In the genomic region with DNA sequence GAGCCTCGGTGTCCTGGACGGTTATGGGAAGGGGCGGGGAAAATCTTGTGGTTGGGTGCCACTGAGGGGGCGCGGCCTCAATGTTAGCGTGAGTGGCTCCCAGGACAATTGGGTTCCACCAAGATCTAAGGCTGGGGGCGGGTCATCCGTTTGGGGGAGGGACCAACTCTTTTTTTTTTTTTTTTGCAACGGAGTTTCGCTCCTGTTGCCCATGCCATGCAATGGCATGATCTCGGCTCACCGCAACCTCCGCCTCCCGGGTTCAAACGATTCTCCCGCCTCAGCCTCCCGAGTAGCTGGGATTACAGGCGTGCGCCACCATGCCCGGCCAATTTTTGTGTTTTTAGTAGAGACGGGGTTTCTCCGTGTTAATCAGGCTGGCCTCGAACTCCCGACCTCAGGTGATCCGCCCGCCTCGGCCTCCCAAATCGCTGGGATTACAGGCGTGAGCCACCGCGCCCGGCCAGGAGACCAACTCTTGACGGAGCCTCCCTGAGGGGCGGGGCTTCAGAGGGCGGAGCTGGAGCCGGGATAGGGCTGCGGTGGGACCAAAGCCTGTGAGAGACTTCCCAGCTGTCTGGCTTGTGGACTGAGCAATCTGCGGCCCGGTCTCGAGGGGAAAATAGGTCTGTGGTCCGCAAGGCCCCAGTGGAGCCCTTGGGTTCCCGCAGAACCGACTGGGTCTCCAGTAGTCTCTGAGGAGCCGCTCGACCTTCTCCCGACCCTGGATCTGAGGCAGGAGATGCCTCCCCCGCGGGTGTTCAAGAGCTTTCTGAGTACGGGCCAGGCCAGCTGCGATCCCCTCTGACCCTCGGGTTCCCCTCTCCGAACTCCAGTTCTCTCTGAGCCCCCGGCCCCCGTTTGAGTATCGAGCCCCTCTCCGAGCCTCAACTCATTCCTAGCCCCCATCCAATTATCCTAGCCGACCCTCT, we compare ENCODE assay signal across 8 cellular contexts. TPM values are rescaled to one million over a fixed set of nuclear protein-coding genes. Genes with fewer than 3 reads are reported as not detected.
DNase-seq lines count a peak whose midpoint lies in the region; ATAC-seq and TF ChIP-seq lines count a peak whose summit lies in the region.

No MANE protein-coding gene starts in this region.

- no peaks in the 10 kb centered on the region for H3K9me3 ChIP-seq in NT2/D1 (ENCODE audit: insufficient read depth, low read length)
- no peaks in the 10 kb centered on the region for H3K9me3 ChIP-seq in transverse colon

- H3K4me1 Mint-ChIP-seq in activated T-helper 1 cell treated with anti-CD3 and anti-CD28 coated beads, Interleukin-12 subunit alpha, Interleukin-12 subunit beta, Interleukin-2, Interleukin-4 antibody, amounts not matched to agents 30 ng/mL and 10 ng/mL and 1 ng/mL, durations not matched to agents 14 hours and 24 hours and 36 hours (ENCODE audit: low read depth) = peaks cover 27% of the 10 kb centered on the region
- peaks cover 34 to 44% of the 10 kb centered on the region in 2 donors for H3K4me1 Mint-ChIP-seq in natural killer cell treated with Interleukin-12 subunit alpha and Interleukin-12 subunit beta and Interleukin-15 and Interleukin-18, amount 100 ng/mL, for 72 hours (ENCODE audit: low read depth in 2 of 2)

- intact Hi-C loops in activated T-helper 1 cell treated with anti-CD3 and anti-CD28 coated beads, Interleukin-12 subunit alpha, Interleukin-12 subunit beta, Interleukin-2, Interleukin-4 antibody, amounts not matched to agents 30 ng/mL and 10 ng/mL and 1 ng/mL, durations not matched to agents 14 hours and 24 hours and 36 hours (cut with micrococcal nuclease) = loop anchor here (1.0 to 5.0 kb wide), 10 partner anchors 15 to 851 kb away; partner anchors contain the start of genes CEP250, EIF6, NFS1 and RBM39
- intact Hi-C loops in transverse colon (cut with DNase I; ENCODE audit: low total_unique reads) = loop anchor here (2.0 kb wide), 1 partner anchor 48 kb away; the partner anchor contains the start of genes CPNE1 and RBM12

- H3K27me3 ChIP-seq in NT2/D1 (ENCODE audit: insufficient read depth, insufficient read length) (peaks cover 9% of the 10 kb centered on the region), transverse colon (no peaks in the 10 kb centered on the region)

- in situ Hi-C loops in transverse colon (cut with MboI; ENCODE audit: low pct_ligation_motif_present in 1 of 4, low pct_unique_long_range_greater_than_20kb in 1 of 4, low sequenced_read_pairs in 3 of 4) = no loop called here

- peak; percentile 41 for TF ChIP-seq POLR2A in transverse colon (IDR thresholded peaks at IDR 0.05)

- H3K4me3 ChIP-seq in NT2/D1 (ENCODE audit: insufficient read length, low read depth) (peak overlapping the region; percentile 71), fibroblast of villous mesenchyme (ENCODE audit: low read depth, low read length) (peak overlapping the region; percentile 64), transverse colon (peak overlapping the region; percentile 44 to 64 (median 50))

- H3K36me3 ChIP-seq in NT2/D1 (ENCODE audit: insufficient read depth, insufficient read length, low read length) = peaks cover 10% of the 10 kb centered on the region
- H3K36me3 ChIP-seq in transverse colon = no peaks in the 10 kb centered on the region

- TF ChIP-seq CTCF in fibroblast of villous mesenchyme (IDR thresholded peaks at IDR 0.05; ENCODE audit: insufficient read depth, low read depth, low read length) = no peak
- TF ChIP-seq CTCF in transverse colon (IDR thresholded peaks at IDR 0.05) = peak in 1 of 5 experiments; percentile 18

- H3K36me3 Mint-ChIP-seq in activated T-helper 1 cell treated with anti-CD3 and anti-CD28 coated beads, Interleukin-12 subunit alpha, Interleukin-12 subunit beta, Interleukin-2, Interleukin-4 antibody, amounts not matched to agents 30 ng/mL and 10 ng/mL and 1 ng/mL, durations not matched to agents 14 hours and 24 hours and 36 hours (ENCODE audit: low read depth) = peaks cover 3% of the 10 kb centered on the region
- no peaks in the 10 kb centered on the region for H3K36me3 Mint-ChIP-seq in natural killer cell treated with Interleukin-12 subunit alpha and Interleukin-12 subunit beta and Interleukin-15 and Interleukin-18, amount 100 ng/mL, for 72 hours

- H3K9ac ChIP-seq in NT2/D1 (ENCODE audit: insufficient read length, low read depth) = peak overlapping the region; percentile 79

- peak overlapping the region; percentile 89 for H3K27ac Mint-ChIP-seq in activated T-helper 1 cell treated with anti-CD3 and anti-CD28 coated beads, Interleukin-12 subunit alpha, Interleukin-12 subunit beta, Interleukin-2, Interleukin-4 antibody, amounts not matched to agents 30 ng/mL and 10 ng/mL and 1 ng/mL, durations not matched to agents 14 hours and 24 hours and 36 hours
- peak overlapping the region; percentile 92 to 93 for H3K27ac Mint-ChIP-seq in natural killer cell treated with Interleukin-12 subunit alpha and Interleukin-12 subunit beta and Interleukin-15 and Interleukin-18, amount 100 ng/mL, for 72 hours

- 0 to 3% methylated on average over 3 to 57 of the region's 57 CpGs for WGBS in transverse colon (ENCODE audit: low coverage in 1 of 2), 2 donors

- H3K4me1 ChIP-seq in NT2/D1 (ENCODE audit: insufficient read depth, insufficient read length) (peaks cover 5% of the 10 kb centered on the region), transverse colon (peaks cover 12 to 47% (median 37%) of the 10 kb centered on the region in 4 donors)

- H3K4me3 Mint-ChIP-seq in activated T-helper 1 cell treated with anti-CD3 and anti-CD28 coated beads, Interleukin-12 subunit alpha, Interleukin-12 subunit beta, Interleukin-2, Interleukin-4 antibody, amounts not matched to agents 30 ng/mL and 10 ng/mL and 1 ng/mL, durations not matched to agents 14 hours and 24 hours and 36 hours = peak overlapping the region; percentile 88
- H3K4me3 Mint-ChIP-seq in natural killer cell treated with Interleukin-12 subunit alpha and Interleukin-12 subunit beta and Interleukin-15 and Interleukin-18, amount 100 ng/mL, for 72 hours = peak overlapping the region; percentile 88

- peak overlapping the region; percentile 90 to 98 (median 96) for H3K27ac ChIP-seq in transverse colon

- ATAC-seq in HG03432 (IDR thresholded peaks at IDR 0.05; ENCODE audit: unreplicated experiment) (peak; percentile 27), HG03565 (IDR thresholded peaks at IDR 0.05; ENCODE audit: unreplicated experiment) (no peak)
- ATAC-seq in natural killer cell treated with Interleukin-12 subunit alpha and Interleukin-12 subunit beta and Interleukin-15 and Interleukin-18, amount 100 ng/mL, for 72 hours = no peak

- no peaks in the 10 kb centered on the region for H3K9me3 Mint-ChIP-seq in activated T-helper 1 cell treated with anti-CD3 and anti-CD28 coated beads, Interleukin-12 subunit alpha, Interleukin-12 subunit beta, Interleukin-2, Interleukin-4 antibody, amounts not matched to agents 30 ng/mL and 10 ng/mL and 1 ng/mL, durations not matched to agents 14 hours and 24 hours and 36 hours
- no peaks in the 10 kb centered on the region for H3K9me3 Mint-ChIP-seq in natural killer cell treated with Interleukin-12 subunit alpha and Interleukin-12 subunit beta and Interleukin-15 and Interleukin-18, amount 100 ng/mL, for 72 hours

- H3K27me3 Mint-ChIP-seq in activated T-helper 1 cell treated with anti-CD3 and anti-CD28 coated beads, Interleukin-12 subunit alpha, Interleukin-12 subunit beta, Interleukin-2, Interleukin-4 antibody, amounts not matched to agents 30 ng/mL and 10 ng/mL and 1 ng/mL, durations not matched to agents 14 hours and 24 hours and 36 hours (ENCODE audit: insufficient read depth) = no peaks in the 10 kb centered on the region
- H3K27me3 Mint-ChIP-seq in natural killer cell treated with Interleukin-12 subunit alpha and Interleukin-12 subunit beta and Interleukin-15 and Interleukin-18, amount 100 ng/mL, for 72 hours = no peaks in the 10 kb centered on the region

- DNase-seq in EL (peak; percentile 100), NT2/D1 (ENCODE audit: low read depth, low spot score) (peak; percentile 68), fibroblast of villous mesenchyme (ENCODE audit: low read depth) (peak; percentile 91), transverse colon (peak; percentile 93)
- DNase-seq in activated T-helper 1 cell treated with anti-CD3 and anti-CD28 coated beads, Interleukin-12 subunit alpha, Interleukin-12 subunit beta, Interleukin-2, Interleukin-4 antibody, amounts not matched to agents 30 ng/mL and 10 ng/mL and 1 ng/mL, durations not matched to agents 14 hours and 24 hours and 36 hours (ENCODE audit: low spot score) = peak; percentile 97
- peak; percentile 81 for DNase-seq in natural killer cell treated with Interleukin-12 subunit alpha and Interleukin-12 subunit beta and Interleukin-15 and Interleukin-18, amount 100 ng/mL, for 72 hours (ENCODE audit: low spot score)

- TF ChIP-seq EP300 in transverse colon (IDR thresholded peaks at IDR 0.05; ENCODE audit: low read depth) = no peak

RNA-seq across cellular contexts. Expression of gene SPAG4, which starts 1.1 kb away (rescaled TPM):
- 3.6 and 5.1 TPM in 2 replicates for total RNA-seq in activated T-helper 1 cell treated with anti-CD3 and anti-CD28 coated beads, Interleukin-12 subunit alpha, Interleukin-12 subunit beta, Interleukin-2, Interleukin-4 antibody, amounts not matched to agents 30 ng/mL and 10 ng/mL and 1 ng/mL, durations not matched to agents 14 hours and 24 hours and 36 hours
- 5.6 and 8.1 TPM in 2 replicates for total RNA-seq in fibroblast of villous mesenchyme
- total RNA-seq in natural killer cell treated with Interleukin-12 subunit alpha and Interleukin-12 subunit beta and Interleukin-15 and Interleukin-18, amount 100 ng/mL, for 72 hours = 1 to 10 TPM; 5.9 to 6.3 TPM
- total RNA-seq in transverse colon = 10 to 100 TPM in 1 of 4 donors, 1 to 10 TPM in 1, not detected in 2; 3.3 to 17.5 TPM

RNA-seq across cellular contexts. Expression of gene CPNE1, which starts 48.0 kb away (rescaled TPM):
- 304 and 308 TPM in 2 replicates for total RNA-seq in activated T-helper 1 cell treated with anti-CD3 and anti-CD28 coated beads, Interleukin-12 subunit alpha, Interleukin-12 subunit beta, Interleukin-2, Interleukin-4 antibody, amounts not matched to agents 30 ng/mL and 10 ng/mL and 1 ng/mL, durations not matched to agents 14 hours and 24 hours and 36 hours
- total RNA-seq in fibroblast of villous mesenchyme (92.0 and 143 TPM in 2 replicates), transverse colon (100 to 1,000 TPM in 3 of 4 donors, 10 to 100 TPM in 1; 67.7 to 225 (median 132) TPM)
- 100 to 1,000 TPM; 266 to 324 TPM for total RNA-seq in natural killer cell treated with Interleukin-12 subunit alpha and Interleukin-12 subunit beta and Interleukin-15 and Interleukin-18, amount 100 ng/mL, for 72 hours

RNA-seq across cellular contexts. Expression of gene RBM12, which starts 48.0 kb away (rescaled TPM):
- 151 and 168 TPM in 2 replicates for total RNA-seq in activated T-helper 1 cell treated with anti-CD3 and anti-CD28 coated beads, Interleukin-12 subunit alpha, Interleukin-12 subunit beta, Interleukin-2, Interleukin-4 antibody, amounts not matched to agents 30 ng/mL and 10 ng/mL and 1 ng/mL, durations not matched to agents 14 hours and 24 hours and 36 hours
- total RNA-seq in fibroblast of villous mesenchyme (50.9 and 56.1 TPM in 2 replicates), transverse colon (10 to 100 TPM; 24.7 to 33.8 (median 29.3) TPM)
- 100 to 1,000 TPM; 125 to 143 TPM for total RNA-seq in natural killer cell treated with Interleukin-12 subunit alpha and Interleukin-12 subunit beta and Interleukin-15 and Interleukin-18, amount 100 ng/mL, for 72 hours
